Comparison of ENCODE assay signal across 8 cellular contexts in genomic region chr22:31347251-31348008, GRCh38. TPM values are rescaled to one million over a fixed set of nuclear protein-coding genes. Genes with fewer than 3 reads are reported as not detected.
DNase-seq lines count a peak whose midpoint lies in the region; ATAC-seq and TF ChIP-seq lines count a peak whose summit lies in the region.

No MANE protein-coding gene starts in this region.

- TF ChIP-seq POLR2A in HCT116 (IDR thresholded peaks at IDR 0.05; ENCODE audit: borderline replicate concordance, extremely low read depth, insufficient read depth, insufficient read length), result peak; percentile 75

- peak overlapping the region; percentile 19 for H2AFZ ChIP-seq in HCT116 (ENCODE audit: low read depth, low read length, poor library complexity, severe bottlenecking)

- no peaks in the 10 kb centered on the region for H3K27me3 ChIP-seq in BLaER1
- H3K27me3 ChIP-seq in HCT116 (ENCODE audit: insufficient read depth, low read length), result no peaks in the 10 kb centered on the region

- H3K36me3 ChIP-seq in BLaER1 (peaks cover 14% of the 10 kb centered on the region), HCT116 (ENCODE audit: control insufficient read depth in 1 of 2, insufficient read depth in 2 of 2, low read length in 2 of 2) (peaks cover 0 to under 1% of the 10 kb centered on the region in 2 experiments; a peak in 1 of 4 replicates)

- H3K36me3 Mint-ChIP-seq in effector memory CD8-positive, alpha-beta T cell (ENCODE audit: insufficient read depth), result peaks cover 34% of the 10 kb centered on the region

- H3K9me3 Mint-ChIP-seq in effector memory CD8-positive, alpha-beta T cell, result no peaks in the 10 kb centered on the region

- CTCF ChIA-PET in HCT116 (lab: Charles Lee), result interaction anchor here (0.6 to 1.5 kb wide), 3 partner anchors 34 to 322 kb away, joined by 3 to 8 read pairs (median 3); no protein-coding TSS in a partner anchor

- H3K4me2 ChIP-seq in BLaER1, result peak overlapping the region; percentile 94
- peak overlapping the region; percentile 93 for H3K4me2 ChIP-seq in HCT116 (ENCODE audit: low read length)

- RAD21 ChIA-PET in HCT116 (lab: Charles Lee; ENCODE audit: low non-redundant PET in 1 of 2, low total read pairs in 2 of 2, uncharacterized antibody in 2 of 2, unreplicated experiment in 2 of 2), result no interaction called here

- H4K20me1 ChIP-seq in BLaER1, result peaks cover 33% of the 10 kb centered on the region
- no peaks in the 10 kb centered on the region for H4K20me1 ChIP-seq in HCT116 (ENCODE audit: insufficient read depth)

- H3K4me1 ChIP-seq in BLaER1 (peaks cover 38% of the 10 kb centered on the region), HCT116 (ENCODE audit: control insufficient read depth in 1 of 2, insufficient read depth in 2 of 2, low read length in 2 of 2) (peaks cover 25 to 47% of the 10 kb centered on the region in 2 experiments)

- peak overlapping the region; percentile 78 to 87 for H3K4me3 Mint-ChIP-seq in effector memory CD8-positive, alpha-beta T cell

- H3K9me3 ChIP-seq in BLaER1 (no peaks in the 10 kb centered on the region), HCT116 (ENCODE audit: control insufficient read depth in 1 of 2, insufficient read depth in 1 of 2, low read depth in 1 of 2, low read length in 2 of 2) (no peaks in the 10 kb centered on the region)

- peak overlapping the region; percentile 95 for H3K9ac ChIP-seq in BLaER1
- peak overlapping the region; percentile 92 for H3K9ac ChIP-seq in HCT116 (ENCODE audit: low read length)

- DNase-seq in HCT116 (ENCODE audit: low read depth, low spot score) (peak; percentile 50), NCI-H82 (lab: John Stamatoyannopoulos, UW) (peak; percentile 83), medulla oblongata (ENCODE audit: extremely low spot score) (peak; percentile 71)
- peak; percentile 88 for DNase-seq in activated CD8-positive, alpha-beta memory T cell treated with anti-CD3 and anti-CD28 coated beads for 24 hours
- DNase-seq in effector memory CD8-positive, alpha-beta T cell, result peak; percentile 25 to 38 (median 31)
- peak; percentile 24 for DNase-seq in stimulated activated CD8-positive, alpha-beta memory T cell treated with anti-CD3 and anti-CD28 coated beads, Interleukin-12 subunit alpha, Interleukin-12 subunit beta, amount 100 ng/mL, for 4 hours (ENCODE audit: low read depth)

- peaks cover 28 to 34% of the 10 kb centered on the region in 2 donors for H3K4me1 Mint-ChIP-seq in effector memory CD8-positive, alpha-beta T cell (ENCODE audit: low read depth in 2 of 2)

- peak; percentile 59 for ATAC-seq in HCT116
- ATAC-seq in effector memory CD8-positive, alpha-beta T cell (replicated peaks), result no peak
- ATAC-seq in GM21825 (IDR thresholded peaks at IDR 0.05; ENCODE audit: unreplicated experiment), result no peak

- TF ChIP-seq CTCF in HCT116 (IDR thresholded peaks at IDR 0.05 in 2 of 3, conservative IDR thresholded peaks at IDR 0.05 in 1 of 3; ENCODE audit: borderline replicate concordance in 1 of 3, insufficient read depth in 1 of 3, low read depth in 2 of 3, low read length in 2 of 3), result no peak

- no peaks in the 10 kb centered on the region for H3K9me2 ChIP-seq in HCT116 (ENCODE audit: insufficient read depth)

- POLR2A ChIA-PET in HCT116 (lab: Charles Lee), result interaction anchor here (1.7 kb wide), 1 partner anchor 49 kb away, joined by 3 read pairs; no protein-coding TSS in a partner anchor

- no peaks in the 10 kb centered on the region for H3K27me3 Mint-ChIP-seq in effector memory CD8-positive, alpha-beta T cell

- H3K79me2 ChIP-seq in HCT116 (ENCODE audit: insufficient read depth, low read length), result peaks cover 32% of the 10 kb centered on the region

- H3K4me3 ChIP-seq in BLaER1 (peak overlapping the region; percentile 79), HCT116 (replicated peaks in 1 of 2; ENCODE audit: low read depth in 1 of 2, low read length in 2 of 2) (peak overlapping the region; percentile 74 to 80)

- peak overlapping the region; percentile 98 for H3K27ac ChIP-seq in BLaER1
- peak overlapping the region; percentile 89 for H3K27ac ChIP-seq in HCT116 (ENCODE audit: low read depth, low read length)

- no peak for TF ChIP-seq RAD21 in HCT116 (IDR thresholded peaks at IDR 0.05; ENCODE audit: low read depth)

- peak overlapping the region; percentile 78 to 93 for H3K27ac Mint-ChIP-seq in effector memory CD8-positive, alpha-beta T cell

- intact Hi-C loops in HCT116 (cut with micrococcal nuclease), result loop anchor here (2.0 to 10.0 kb wide), 2 partner anchors 51 to 287 kb away; partner anchors contain the start of gene DRG1

- no TSS peak for BruUV-seq in HCT116 (replicated peaks; lab: Mats Ljungman, UMichigan)

TF ChIP-seq in HCT116, 20 proteins besides CTCF, POLR2A, EP300 and RAD21:
- TF ChIP-seq ZBTB33 (IDR thresholded peaks at IDR 0.05; ENCODE audit: extremely low read depth, insufficient replicate concordance, low read length), result no peak
- peak; percentile 56 for TF ChIP-seq YY1 (IDR thresholded peaks at IDR 0.05; ENCODE audit: extremely low read depth, insufficient replicate concordance, low read depth, low read length)
- no peak; the same call in 1 of the 2 replicates for TF ChIP-seq CBX3 (IDR thresholded peaks at IDR 0.05; ENCODE audit: low read depth)
- TF ChIP-seq ZFX (IDR thresholded peaks at IDR 0.05), result peak; percentile 98
- TF ChIP-seq POLR2AphosphoS5 (IDR thresholded peaks at IDR 0.05; ENCODE audit: low read depth, low read length), result peak; percentile 68
- no peak for TF ChIP-seq EGR1 (IDR thresholded peaks at IDR 0.05; ENCODE audit: low read depth)
- TF ChIP-seq SIN3A (IDR thresholded peaks at IDR 0.05; ENCODE audit: low read depth), result peak; percentile 30; the same call in 1 of the 2 replicates
- peak; percentile 72 for TF ChIP-seq MAX (IDR thresholded peaks at IDR 0.05)
- no peak for TF ChIP-seq EZH2 (IDR thresholded peaks at IDR 0.05)
- TF ChIP-seq FOSL1 (IDR thresholded peaks at IDR 0.05; ENCODE audit: low read depth), result no peak
- TF ChIP-seq ZNF274 (IDR thresholded peaks at IDR 0.05; ENCODE audit: low read depth, low read length), result no peak

RNA-seq across cellular contexts. Expression of gene PATZ1, which starts 1.3 kb away (rescaled TPM):
- 30.6 TPM for total RNA-seq in HCT116 (2021; ENCODE audit: unreplicated experiment)
- polyA plus RNA-seq in HCT116 (2012), result 26.5 and 31.6 TPM in 2 replicates

RNA-seq across cellular contexts. Expression of gene DRG1, which starts 52.0 kb away (rescaled TPM):
- 68.2 TPM for total RNA-seq in HCT116 (2021; ENCODE audit: unreplicated experiment)
- 70.4 and 72.0 TPM in 2 replicates for polyA plus RNA-seq in HCT116 (2012)

RNA-seq across cellular contexts. Expression of gene PIK3IP1, which starts 55.1 kb away (rescaled TPM):
- 1.6 TPM for total RNA-seq in HCT116 (2021; ENCODE audit: unreplicated experiment)
- 1.2 and 1.5 TPM in 2 replicates for polyA plus RNA-seq in HCT116 (2012)

Comparison
In these comparisons a context has a peak if more than half of its experiments do, and no peak if none do; other contexts are left out.
1. DNase-seq: peak in every context shown above with its lines; median percentile 88 in activated CD8-positive, alpha-beta memory T cell treated with anti-CD3 and anti-CD28 coated beads for 24 hours; 83 in NCI-H82; 71 in medulla oblongata; 50 in HCT116; 31 in effector memory CD8-positive, alpha-beta T cell; 24 in stimulated activated CD8-positive, alpha-beta memory T cell treated with anti-CD3 and anti-CD28 coated beads, Interleukin-12 subunit alpha, Interleukin-12 subunit beta, amount 100 ng/mL, for 4 hours.